ENCODE assay signal across 11 cellular contexts in the genomic region with DNA sequence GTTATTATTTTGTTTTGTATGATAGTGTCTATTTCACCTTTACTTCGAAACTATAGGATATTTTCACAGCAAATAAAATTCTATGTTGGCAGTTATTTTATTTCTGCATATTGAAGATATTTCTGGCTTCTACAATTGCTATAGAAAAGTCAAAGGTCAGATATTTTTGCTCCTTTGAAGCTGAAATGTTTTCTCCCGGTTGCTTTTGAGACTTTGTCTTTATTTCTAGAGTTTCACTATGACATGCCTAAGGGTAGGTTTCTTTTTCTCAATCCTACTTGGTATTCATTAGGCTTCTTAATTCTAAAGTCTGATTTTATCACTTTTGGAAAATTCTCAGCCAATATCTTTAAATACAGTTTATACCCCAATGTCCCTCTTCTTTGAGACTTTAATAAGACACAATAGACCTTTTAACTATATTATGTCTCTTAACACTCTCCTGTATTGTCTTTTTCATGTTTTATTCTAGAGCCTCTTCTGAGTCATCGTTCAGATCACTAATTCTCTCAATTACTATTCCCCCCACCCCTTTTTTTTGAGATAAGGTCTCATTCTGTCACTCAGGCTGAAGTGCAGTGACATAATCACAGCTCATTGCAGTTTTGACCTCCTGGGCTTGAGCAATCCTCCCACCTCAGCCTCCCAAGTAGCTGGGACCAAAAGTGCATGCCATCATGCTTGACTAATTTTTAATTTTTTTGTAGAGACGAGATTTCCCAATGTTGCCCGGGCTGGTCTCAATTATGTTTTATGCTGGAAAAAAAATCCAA. TPM values are rescaled to one million over a fixed set of nuclear protein-coding genes. Genes with fewer than 3 reads are reported as not detected.
A peak's percentile ranks its signal among the peaks of the same experiment; 100 is the strongest.
DNase-seq lines count a peak whose midpoint lies in the region; ATAC-seq and TF ChIP-seq lines count a peak whose summit lies in the region.
"Had no signal": no experiment of that assay in that cellular context is flagged by ENCODE, and none has a peak within 500 bp of the region (broad histone marks: within the 10 kb centered on the region; RNA-seq: fewer than 3 reads in every experiment).

No MANE protein-coding gene starts in this region.

- peak; percentile 83 for ATAC-seq in GM21529 (IDR thresholded peaks at IDR 0.05; ENCODE audit: unreplicated experiment)
- ATAC-seq in HG03460 (IDR thresholded peaks at IDR 0.05; ENCODE audit: unreplicated experiment): peak; percentile 53
- ATAC-seq: sciatic nerve had no signal

- TF ChIP-seq CTCF in GM13976 (IDR thresholded peaks at IDR 0.05; ENCODE audit: borderline replicate concordance, control extremely low read depth, extremely low read depth, insufficient read depth, missing control alignments): no peak
- no peak for TF ChIP-seq CTCF in fibroblast of villous mesenchyme (IDR thresholded peaks at IDR 0.05; ENCODE audit: insufficient read depth, low read depth, low read length)
- TF ChIP-seq CTCF in type B pancreatic cell (conservative IDR thresholded peaks at IDR 0.05): no peak

- in situ Hi-C loops in GM13976 (cut with MboI; ENCODE audit: low sequenced_read_pairs, unreplicated experiment): no loop called here

- no peaks in the 10 kb centered on the region for H3K9me3 Mint-ChIP-seq in type B pancreatic cell
- H3K9me3 Mint-ChIP-seq: memory B cell had no signal

- no peak overlapping the region for H3K27ac Mint-ChIP-seq in type B pancreatic cell
- H3K27ac Mint-ChIP-seq: memory B cell had no signal

- H3K4me1 Mint-ChIP-seq in type B pancreatic cell (ENCODE audit: unreplicated experiment): no peaks in the 10 kb centered on the region

- H3K4me3 ChIP-seq in fibroblast of villous mesenchyme (ENCODE audit: low read depth, low read length): no peak overlapping the region
- H3K4me3 ChIP-seq: MG63 had no signal

- H3K4me3 Mint-ChIP-seq in type B pancreatic cell: no peak overlapping the region
- H3K4me3 Mint-ChIP-seq: memory B cell had no signal

- H3K27me3 Mint-ChIP-seq in type B pancreatic cell: no peaks in the 10 kb centered on the region
- H3K27me3 Mint-ChIP-seq: memory B cell had no signal

- DNase-seq in GM13976 (ENCODE audit: low spot score) (peak; percentile 47), fibroblast of villous mesenchyme (ENCODE audit: low read depth) (peak; percentile 5), NCI-H2081 (lab: John Stamatoyannopoulos, UW) (no peak), activated gamma-delta T cell treated with Interleukin-2 at 50 U/mL for 16 hours (no peak), type B pancreatic cell (ENCODE audit: extremely low spot score, unreplicated experiment) (no peak), glomerular visceral epithelial cell (ENCODE audit: extremely low spot score) (no peak)
- DNase-seq: MG63 had no signal

- H3K36me3 Mint-ChIP-seq in type B pancreatic cell: peaks cover 31% of the 10 kb centered on the region

RNA-seq across cellular contexts. Expression of gene USP37, which starts 50.5 kb away (rescaled TPM):
- total RNA-seq in fibroblast of villous mesenchyme (18.0 and 21.2 TPM in 2 replicates), type B pancreatic cell (ENCODE audit: low replicate concordance) (16.5 and 22.9 TPM in 2 replicates)

RNA-seq across cellular contexts. Expression of gene CNOT9, which starts 51.0 kb away (rescaled TPM):
- total RNA-seq in fibroblast of villous mesenchyme: 69.6 and 86.8 TPM in 2 replicates
- 42.9 and 59.4 TPM in 2 replicates for total RNA-seq in type B pancreatic cell (ENCODE audit: low replicate concordance)

Comparison
In these comparisons a context has a peak if more than half of its experiments do, and no peak if none do; other contexts are left out.
1. DNase-seq: peak in GM13976 (single experiment) and fibroblast of villous mesenchyme (single experiment); none in NCI-H2081 (0 of 2), activated gamma-delta T cell treated with Interleukin-2 at 50 U/mL for 16 hours (single experiment), type B pancreatic cell (single experiment) and glomerular visceral epithelial cell (single experiment).